8 cellular contexts compared by ENCODE assay signal in the genomic region with DNA sequence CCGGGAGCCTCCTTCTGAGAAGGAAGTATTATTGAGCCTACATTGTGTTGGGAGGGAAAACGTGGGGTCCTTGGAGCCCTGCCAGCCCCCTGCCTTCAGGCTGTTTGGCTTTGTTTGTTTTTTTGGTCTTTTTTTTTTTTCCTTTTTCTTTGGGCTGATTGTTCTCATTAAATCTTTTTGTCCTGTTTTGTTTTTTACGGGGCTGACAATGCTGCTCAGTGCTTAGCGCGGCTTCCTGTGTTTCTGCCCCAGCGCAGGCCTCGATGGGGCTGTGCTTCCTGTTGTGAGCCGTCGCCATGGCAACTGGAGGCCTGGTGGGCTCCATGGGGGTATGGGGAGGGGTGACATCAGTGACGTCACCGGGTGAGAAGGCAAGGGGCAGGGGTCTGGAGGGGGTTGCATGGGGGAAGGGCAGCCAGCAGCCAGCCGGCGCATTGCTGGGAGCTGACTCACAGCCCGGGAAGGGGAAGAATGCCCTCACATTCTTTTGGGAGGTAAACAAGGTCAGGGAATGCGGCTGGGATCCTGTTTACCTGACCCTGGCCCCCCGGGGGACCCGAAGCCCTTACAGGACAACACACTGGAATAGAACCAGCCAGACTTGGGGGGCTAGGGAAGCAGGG. TPM values are rescaled to one million over a fixed set of nuclear protein-coding genes. Genes with fewer than 3 reads are reported as not detected.
A peak's percentile ranks its signal among the peaks of the same experiment; 100 is the strongest.
DNase-seq lines count a peak whose midpoint lies in the region; ATAC-seq and TF ChIP-seq lines count a peak whose summit lies in the region.

No MANE protein-coding gene starts in this region.

- peak; percentile 17 for ATAC-seq in lung (ENCODE audit: insufficient read depth, low FRiP score)

- peak overlapping the region; percentile 22 for H3K4me3 Mint-ChIP-seq in activated CD4-positive, alpha-beta memory T cell treated with anti-CD3 and anti-CD28 coated beads, Interleukin-2, amount 10 ng/mL, durations not matched to agents 7 days and 5 days

- intact Hi-C loops in dorsolateral prefrontal cortex (cut with DNase I) = loop anchor here in 1 of 2 donors (5.0 kb wide), 1 partner anchor 353 kb away; no protein-coding TSS in a partner anchor

- CTCF ChIA-PET in activated CD4-positive, alpha-beta memory T cell treated with anti-CD3 and anti-CD28 coated beads, Interleukin-2, amount 10 ng/mL, durations not matched to agents 7 days and 5 days (lab: Charles Lee) = interaction anchor here (0.6 to 7.0 kb wide), 3 partner anchors 86 to 143 kb away, joined by 3 to 115 read pairs (median 7); a partner anchor contains a TSS

- no peaks in the 10 kb centered on the region for H3K27me3 ChIP-seq in dorsolateral prefrontal cortex
- H3K27me3 ChIP-seq in lung (ENCODE audit: control insufficient read depth, insufficient read depth) = no peaks in the 10 kb centered on the region

- DNase-seq in AG10803 (ENCODE audit: low read depth) (peak; percentile 84), HuH-7.5 (ENCODE audit: low spot score) (peak; percentile 59), dorsolateral prefrontal cortex (peak in 1 of 10 donors; percentile 45), lung (ENCODE audit: low spot score) (peak; percentile 63), DMS79 (lab: John Stamatoyannopoulos, UW) (no peak), NCI-H524 treated with DMSO at 0.1 percent for 48 hours (lab: John Stamatoyannopoulos, UW) (no peak)
- peak; percentile 70 for DNase-seq in activated CD4-positive, alpha-beta memory T cell treated with anti-CD3 and anti-CD28 coated beads, Interleukin-2, amount 10 ng/mL, durations not matched to agents 7 days and 5 days
- peak; percentile 28 for DNase-seq in stimulated activated CD8-positive, alpha-beta memory T cell treated with anti-CD3 and anti-CD28 coated beads, Interleukin-12 subunit alpha, Interleukin-12 subunit beta, amount 100 ng/mL, for 24 hours (ENCODE audit: extremely low read depth)

- H3K4me3 ChIP-seq in AG10803 (ENCODE audit: low read length) = no peak overlapping the region
- peak overlapping the region in 8 of 59 donors; percentile 2 to 33 (median 14) for H3K4me3 ChIP-seq in dorsolateral prefrontal cortex
- H3K4me3 ChIP-seq in lung = no peak overlapping the region

- POLR2A ChIA-PET in activated CD4-positive, alpha-beta memory T cell treated with anti-CD3 and anti-CD28 coated beads, Interleukin-2, amount 10 ng/mL, durations not matched to agents 7 days and 5 days (lab: Charles Lee) = interaction anchor here (0.8 to 9.8 kb wide), 7 partner anchors 21 to 354 kb away, joined by 3 to 134 read pairs (median 4); a partner anchor contains a TSS

- H3K4me1 Mint-ChIP-seq in activated CD4-positive, alpha-beta memory T cell treated with anti-CD3 and anti-CD28 coated beads, Interleukin-2, amount 10 ng/mL, durations not matched to agents 7 days and 5 days = peaks cover 60% of the 10 kb centered on the region

- H3K9me3 Mint-ChIP-seq in activated CD4-positive, alpha-beta memory T cell treated with anti-CD3 and anti-CD28 coated beads, Interleukin-2, amount 10 ng/mL, durations not matched to agents 7 days and 5 days = no peaks in the 10 kb centered on the region

- TF ChIP-seq CTCF in AG10803 (conservative IDR thresholded peaks at IDR 0.05; ENCODE audit: low read length) = no peak
- no peak for TF ChIP-seq CTCF in dorsolateral prefrontal cortex (IDR thresholded peaks at IDR 0.05 in 54 of 56, conservative IDR thresholded peaks at IDR 0.05 in 2 of 56; ENCODE audit: low read depth in 1 of 56, partially characterized antibody in 56 of 56)
- TF ChIP-seq CTCF in lung (IDR thresholded peaks at IDR 0.05; ENCODE audit: control extremely low read depth, extremely low read depth) = no peak

- no peaks in the 10 kb centered on the region for H3K36me3 Mint-ChIP-seq in activated CD4-positive, alpha-beta memory T cell treated with anti-CD3 and anti-CD28 coated beads, Interleukin-2, amount 10 ng/mL, durations not matched to agents 7 days and 5 days (ENCODE audit: low read depth)

- H3K27ac Mint-ChIP-seq in activated CD4-positive, alpha-beta memory T cell treated with anti-CD3 and anti-CD28 coated beads, Interleukin-2, amount 10 ng/mL, durations not matched to agents 7 days and 5 days = peak overlapping the region; percentile 81

- WGBS in lung, 2 donors = 3 to 10% methylated on average over 17 of the region's 17 CpGs

- peaks cover 18% of the 10 kb centered on the region for H3K27me3 Mint-ChIP-seq in activated CD4-positive, alpha-beta memory T cell treated with anti-CD3 and anti-CD28 coated beads, Interleukin-2, amount 10 ng/mL, durations not matched to agents 7 days and 5 days

- no peaks in the 10 kb centered on the region for H3K36me3 ChIP-seq in lung (ENCODE audit: control insufficient read depth in 2 of 2, insufficient read depth in 2 of 2, low read length in 2 of 2)

- H3K27ac ChIP-seq in dorsolateral prefrontal cortex (peak overlapping the region in 42 of 59 donors; percentile 1 to 78 (median 47)), lung (ENCODE audit: low read depth in 1 of 2, low read length in 1 of 2) (peak overlapping the region; percentile 25 to 89)

- H3K9me3 ChIP-seq in lung (ENCODE audit: control insufficient read depth in 2 of 2, insufficient read depth in 1 of 2, low read length in 1 of 2) = no peaks in the 10 kb centered on the region

- H3K4me1 ChIP-seq in lung (ENCODE audit: control insufficient read depth in 2 of 2, insufficient read depth in 2 of 2, low read length in 2 of 2) = peaks cover 15 to 57% of the 10 kb centered on the region in 2 donors

RNA-seq across cellular contexts. Expression of a gene that starts 22.1 kb away (rescaled TPM):
- 10 to 100 TPM; 24.9 to 25.0 TPM for total RNA-seq in activated CD4-positive, alpha-beta memory T cell treated with anti-CD3 and anti-CD28 coated beads, Interleukin-2, amount 10 ng/mL, durations not matched to agents 7 days and 5 days
- 100 to 1,000 TPM; 112 to 229 (median 170) TPM for total RNA-seq in dorsolateral prefrontal cortex
- 10 to 100 TPM; 18.1 to 22.9 TPM for total RNA-seq in lung
- polyA plus RNA-seq in lung = 10 to 100 TPM; 18.9 to 27.8 TPM

Comparison
In these comparisons a context has a peak if more than half of its experiments do, and no peak if none do; other contexts are left out.
1. DNase-seq: peak in AG10803 (single experiment), HuH-7.5 (single experiment), activated CD4-positive, alpha-beta memory T cell treated with anti-CD3 and anti-CD28 coated beads, Interleukin-2, amount 10 ng/mL, durations not matched to agents 7 days and 5 days (single experiment), lung (single experiment) and stimulated activated CD8-positive, alpha-beta memory T cell treated with anti-CD3 and anti-CD28 coated beads, Interleukin-12 subunit alpha, Interleukin-12 subunit beta, amount 100 ng/mL, for 24 hours (single experiment); none in DMS79 (single experiment) and NCI-H524 treated with DMSO at 0.1 percent for 48 hours (single experiment).
2. RNA of a gene that starts 22.1 kb away (total RNA-seq): 112 to 229 TPM in dorsolateral prefrontal cortex; 24.9 to 25.0 TPM in activated CD4-positive, alpha-beta memory T cell treated with anti-CD3 and anti-CD28 coated beads, Interleukin-2, amount 10 ng/mL, durations not matched to agents 7 days and 5 days and 18.1 to 22.9 TPM in lung; every median in the first group is over 4 times any median in the second.